In the genomic region with DNA sequence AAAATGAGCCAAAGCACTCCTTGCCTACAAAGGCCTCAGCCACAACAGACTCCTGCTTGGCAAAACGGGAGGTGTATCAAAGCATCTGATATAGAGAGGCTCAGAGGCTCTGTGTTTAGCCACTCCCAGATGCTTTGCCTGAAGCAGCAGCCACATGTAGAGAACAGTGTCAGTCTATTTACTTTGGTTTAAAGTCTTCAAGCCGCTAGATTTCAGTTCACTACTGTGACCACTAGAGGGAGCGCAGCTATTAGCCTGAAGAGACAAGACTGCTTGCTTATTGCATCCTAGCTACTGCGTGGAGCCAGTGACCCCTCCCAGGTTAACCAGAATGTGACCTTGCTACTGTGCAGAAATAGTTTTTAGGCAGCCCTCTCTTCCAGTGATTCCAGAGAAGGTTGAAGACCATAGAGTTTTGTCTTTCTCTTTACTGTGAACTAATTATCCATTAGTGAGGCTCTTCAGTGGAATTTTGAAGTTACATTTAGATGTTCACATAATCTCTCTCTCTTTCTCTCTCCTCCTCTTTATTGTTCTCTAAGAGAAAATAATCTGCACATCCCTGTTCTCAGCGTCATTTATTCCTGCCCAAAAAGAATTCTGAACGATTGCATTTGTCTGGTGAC, we compare ENCODE assay signal across 8 cellular contexts. TPM values are rescaled to one million over a fixed set of nuclear protein-coding genes. Genes with fewer than 3 reads are reported as not detected.
DNase-seq lines count a peak whose midpoint lies in the region; ATAC-seq and TF ChIP-seq lines count a peak whose summit lies in the region.

No MANE protein-coding gene starts in this region.

- WGBS in liver = 8% methylated on average over 6 of the region's 6 CpGs

- H3K36me3 Mint-ChIP-seq in CD8-positive, alpha-beta T cell = no peaks in the 10 kb centered on the region

- H3K27ac Mint-ChIP-seq in CD8-positive, alpha-beta T cell = no peak overlapping the region

- peaks cover 18% of the 10 kb centered on the region for H3K27me3 Mint-ChIP-seq in CD8-positive, alpha-beta T cell (ENCODE audit: low read depth)

- no peak overlapping the region for H3K27ac ChIP-seq in CD8-positive, alpha-beta T cell (ENCODE audit: low read depth, low read length)
- no peak overlapping the region for H3K27ac ChIP-seq in liver (ENCODE audit: low read depth in 1 of 2, low read length in 2 of 2)

- peak; percentile 93 for ATAC-seq in CD8-positive, alpha-beta T cell
- ATAC-seq in GM19372 (IDR thresholded peaks at IDR 0.05; ENCODE audit: low read depth, unreplicated experiment) (peak; percentile 97), HG03439 (IDR thresholded peaks at IDR 0.05; ENCODE audit: unreplicated experiment) (peak; percentile 98)

- DNase-seq in CD8-positive, alpha-beta T cell = peak; percentile 8 to 66 (median 51)
- DNase-seq in NCI-H446 (lab: John Stamatoyannopoulos, UW) = peak; percentile 65 to 84
- peak; percentile 21 to 36 for DNase-seq in activated CD4-positive, alpha-beta T cell treated with anti-CD3 and anti-CD28 coated beads for 24 hours (ENCODE audit: low read depth in 2 of 2)
- peak; percentile 96 for DNase-seq in choroid plexus epithelial cell (ENCODE audit: low read depth)
- peak in 2 of 3 experiments; percentile 2 to 13 for DNase-seq in stimulated activated CD4-positive, alpha-beta T cell treated with anti-CD3 and anti-CD28 coated beads, TNF-alpha, amount 100 ng/mL, for 4 hours (ENCODE audit: low read depth in 3 of 3)

- no peak overlapping the region for H3K4me3 ChIP-seq in CD8-positive, alpha-beta T cell (ENCODE audit: low read depth, low read length)
- H3K4me3 ChIP-seq in choroid plexus epithelial cell (ENCODE audit: low read depth, low read length) = no peak overlapping the region
- no peak overlapping the region for H3K4me3 ChIP-seq in liver (ENCODE audit: low read depth in 1 of 3, low read length in 3 of 3)

- TF ChIP-seq CTCF in CD8-positive, alpha-beta T cell (IDR thresholded peaks at IDR 0.05) = peak; percentile 98
- TF ChIP-seq CTCF in choroid plexus epithelial cell (conservative IDR thresholded peaks at IDR 0.05; ENCODE audit: low read depth, low read length) (peak; percentile 96), liver (IDR thresholded peaks at IDR 0.05; ENCODE audit: low read depth, low read length, missing input control) (peak; percentile 86)

- H3K4me1 Mint-ChIP-seq in CD8-positive, alpha-beta T cell (ENCODE audit: low read depth) = no peaks in the 10 kb centered on the region

- no peaks in the 10 kb centered on the region for H3K27me3 ChIP-seq in CD8-positive, alpha-beta T cell (ENCODE audit: insufficient read depth, low read length)
- H3K27me3 ChIP-seq in liver (ENCODE audit: control insufficient read depth in 4 of 4, insufficient read depth in 4 of 4, low read length in 3 of 4) = no peaks in the 10 kb centered on the region

- intact Hi-C loops in CD8-positive, alpha-beta T cell (cut with DNase I, micrococcal nuclease) = loop anchor here (1.0 to 5.0 kb wide), 2 partner anchors 192 to 281 kb away; no protein-coding TSS in a partner anchor

- H3K4me3 Mint-ChIP-seq in CD8-positive, alpha-beta T cell = no peak overlapping the region

- H3K9me3 Mint-ChIP-seq in CD8-positive, alpha-beta T cell = no peaks in the 10 kb centered on the region

- CTCF ChIA-PET in CD8-positive, alpha-beta T cell (lab: Charles Lee) = interaction anchor here (0.7 to 3.9 kb wide), 17 partner anchors 9 to 708 kb away, joined by 3 to 36 read pairs (median 4); no protein-coding TSS in a partner anchor

- peak; percentile 82 to 89 for TF ChIP-seq RAD21 in liver (IDR thresholded peaks at IDR 0.05)

- POLR2A ChIA-PET in CD8-positive, alpha-beta T cell (lab: Charles Lee) = no interaction called here

- no peaks in the 10 kb centered on the region for H3K36me3 ChIP-seq in CD8-positive, alpha-beta T cell (ENCODE audit: insufficient read depth, low read length)
- no peaks in the 10 kb centered on the region for H3K36me3 ChIP-seq in liver (ENCODE audit: control insufficient read depth in 4 of 4, insufficient read depth in 3 of 4, low read depth in 1 of 4, low read length in 3 of 4)

- no peak overlapping the region for H3K9ac ChIP-seq in liver (ENCODE audit: low read depth in 1 of 2, low read length in 2 of 2)

- no peaks in the 10 kb centered on the region for H3K9me3 ChIP-seq in CD8-positive, alpha-beta T cell (ENCODE audit: low read length)
- no peaks in the 10 kb centered on the region for H3K9me3 ChIP-seq in liver (ENCODE audit: control insufficient read depth in 4 of 4, low read length in 3 of 4)

- no peaks in the 10 kb centered on the region for H3K4me1 ChIP-seq in CD8-positive, alpha-beta T cell (ENCODE audit: insufficient read depth, low read length)
- H3K4me1 ChIP-seq in liver (ENCODE audit: control insufficient read depth in 4 of 4, insufficient read depth in 4 of 4, low read length in 3 of 4) = no peaks in the 10 kb centered on the region

TF ChIP-seq in liver, 16 proteins besides CTCF, POLR2A, EP300 and RAD21:
- TF ChIP-seq FOXA2 (IDR thresholded peaks at IDR 0.05) (peak; percentile 44), RXRA (IDR thresholded peaks at IDR 0.05) (peak in 1 of 2 donors; percentile 31), TAF1 (conservative IDR thresholded peaks at IDR 0.05) (no peak)

RNA-seq across cellular contexts. Expression of a gene that starts 39.3 kb away (rescaled TPM):
- not detected for total RNA-seq in CD8-positive, alpha-beta T cell
- total RNA-seq in liver = under 1 TPM in 1 of 2 donors, not detected in 1; 0.47 TPM
- polyA plus RNA-seq in liver = not detected

Comparison
In these comparisons a context has a peak if more than half of its experiments do, and no peak if none do; other contexts are left out.
1. DNase-seq: peak in every context shown above with its lines; median percentile 96 in choroid plexus epithelial cell; 74 in NCI-H446; 51 in CD8-positive, alpha-beta T cell; 28 in activated CD4-positive, alpha-beta T cell treated with anti-CD3 and anti-CD28 coated beads for 24 hours; 8 in stimulated activated CD4-positive, alpha-beta T cell treated with anti-CD3 and anti-CD28 coated beads, TNF-alpha, amount 100 ng/mL, for 4 hours.